ENCODE assay signal across 8 cellular contexts in genomic region chr6:11785449-11785951, GRCh38. TPM values are rescaled to one million over a fixed set of nuclear protein-coding genes. Genes with fewer than 3 reads are reported as not detected.
DNase-seq lines count a peak whose midpoint lies in the region; ATAC-seq and TF ChIP-seq lines count a peak whose summit lies in the region.

No MANE protein-coding gene starts in this region.

- H3K36me3 Mint-ChIP-seq in effector memory CD8-positive, alpha-beta T cell (ENCODE audit: insufficient read depth): no peaks in the 10 kb centered on the region

- H3K9me3 ChIP-seq in ascending aorta: no peaks in the 10 kb centered on the region

- H3K4me1 ChIP-seq in ascending aorta: no peaks in the 10 kb centered on the region

- H3K27ac ChIP-seq in ascending aorta: no peak overlapping the region

- no peak for TF ChIP-seq CTCF in GM13976 (IDR thresholded peaks at IDR 0.05; ENCODE audit: borderline replicate concordance, control extremely low read depth, extremely low read depth, insufficient read depth, missing control alignments)
- no peak for TF ChIP-seq CTCF in ascending aorta (IDR thresholded peaks at IDR 0.05)

- DNase-seq in GM13976 (ENCODE audit: low spot score) (peak; percentile 76), NCI-H146 (lab: John Stamatoyannopoulos, UW) (no peak), posterior cingulate gyrus (no peak), SHP77 treated with DMSO at 0.1 percent for 48 hours (lab: John Stamatoyannopoulos, UW) (no peak), ascending aorta (ENCODE audit: low spot score in 2 of 2) (no peak)
- DNase-seq in effector memory CD8-positive, alpha-beta T cell: no peak

- peak overlapping the region in 1 of 2 donors; percentile 8 for H3K27ac Mint-ChIP-seq in effector memory CD8-positive, alpha-beta T cell

- peaks cover 14 to 15% of the 10 kb centered on the region in 2 donors for H3K27me3 Mint-ChIP-seq in effector memory CD8-positive, alpha-beta T cell

- intact Hi-C loops in posterior cingulate gyrus (cut with DNase I): no loop called here
- intact Hi-C loops in ascending aorta (cut with DNase I): no loop called here

- H3K9me3 Mint-ChIP-seq in effector memory CD8-positive, alpha-beta T cell: no peaks in the 10 kb centered on the region

- ATAC-seq in GM19463 (IDR thresholded peaks at IDR 0.05; ENCODE audit: unreplicated experiment): peak; percentile 49
- peak; percentile 47 for ATAC-seq in HG03520 (IDR thresholded peaks at IDR 0.05; ENCODE audit: unreplicated experiment)
- ATAC-seq in effector memory CD8-positive, alpha-beta T cell (replicated peaks): peak; percentile 49

- peaks cover 3 to 5% of the 10 kb centered on the region in 2 donors for H3K4me1 Mint-ChIP-seq in effector memory CD8-positive, alpha-beta T cell (ENCODE audit: low read depth in 2 of 2)

- in situ Hi-C loops in GM13976 (cut with MboI; ENCODE audit: low sequenced_read_pairs, unreplicated experiment): no loop called here

- no peaks in the 10 kb centered on the region for H3K36me3 ChIP-seq in ascending aorta

- H3K27me3 ChIP-seq in ascending aorta: no peaks in the 10 kb centered on the region

- peak overlapping the region in 1 of 2 donors; percentile 58 for H3K4me3 Mint-ChIP-seq in effector memory CD8-positive, alpha-beta T cell

- no peak overlapping the region for H3K4me3 ChIP-seq in ascending aorta

RNA-seq across cellular contexts. Expression of gene ADTRP, which starts 6.9 kb away (rescaled TPM):
- total RNA-seq in ascending aorta: not detected
